Comparison of ENCODE assay signal across 10 cellular contexts in genomic region chr12:53298154-53298553, GRCh38. TPM values are rescaled to one million over a fixed set of nuclear protein-coding genes. Genes with fewer than 3 reads are reported as not detected.
DNase-seq lines count a peak whose midpoint lies in the region; ATAC-seq and TF ChIP-seq lines count a peak whose summit lies in the region.
"Had no signal": no experiment of that assay in that cellular context is flagged by ENCODE, and none has a peak within 500 bp of the region (broad histone marks: within the 10 kb centered on the region; RNA-seq: fewer than 3 reads in every experiment).

No MANE protein-coding gene starts in this region.

- H3K9ac ChIP-seq in SK-N-SH (peak overlapping the region; percentile 77; the same call in 1 of the 2 replicates), fibroblast of lung (ENCODE audit: insufficient read depth, low read length) (peak overlapping the region; percentile 43)

- no peak for TF ChIP-seq RAD21 in SK-N-SH (IDR thresholded peaks at IDR 0.05; ENCODE audit: low read length)

- H3K79me2 ChIP-seq in SK-N-SH (ENCODE audit: insufficient read depth) (peaks cover 66% of the 10 kb centered on the region), fibroblast of lung (ENCODE audit: control insufficient read depth, insufficient read depth, low read length) (peaks cover 45% of the 10 kb centered on the region)

- H3K9me3 ChIP-seq in SK-N-SH (no peaks in the 10 kb centered on the region), fibroblast of lung (ENCODE audit: control insufficient read depth, insufficient read depth, low read depth, low read length) (no peaks in the 10 kb centered on the region), spleen (no peaks in the 10 kb centered on the region)

- no peak for ATAC-seq in SK-N-SH treated with all-trans-retinoic acid at 6 μM for 48 hours

- H3K36me3 ChIP-seq in SK-N-SH (replicated peaks in 1 of 2; ENCODE audit: control insufficient read depth in 1 of 2, insufficient read depth in 2 of 2, low read length in 1 of 2) (peaks cover 16 to 32% of the 10 kb centered on the region in 2 experiments), fibroblast of lung (ENCODE audit: control insufficient read depth, insufficient read depth, low read length) (peaks cover 4% of the 10 kb centered on the region), spleen (peaks cover 0 to 52% (median 28%) of the 10 kb centered on the region in 6 donors)

- POLR2A ChIA-PET in SK-N-SH (lab: Yijun Ruan, JAX), result interaction anchor here (0.6 to 2.8 kb wide), 3 partner anchors 10 to 89 kb away, joined by 3 to 19 read pairs (median 3); partner anchors contain the start of gene AAAS

- peaks cover 11 to 25% of the 10 kb centered on the region in 2 experiments for H3K4me1 ChIP-seq in SK-N-SH (ENCODE audit: control insufficient read depth in 1 of 2, insufficient read depth in 2 of 2, low read depth in 1 of 2, low read length in 1 of 2)
- peaks cover 20% of the 10 kb centered on the region for H3K4me1 ChIP-seq in fibroblast of lung (ENCODE audit: control insufficient read depth, extremely low read depth, insufficient read depth, low read length)
- H3K4me1 ChIP-seq in spleen, result peaks cover 33 to 86% (median 76%) of the 10 kb centered on the region in 6 donors

- H3F3A ChIP-seq in SK-N-SH (replicated peaks; ENCODE audit: insufficient read depth), result peaks cover 36% of the 10 kb centered on the region

- CTCF ChIA-PET in SK-N-SH (lab: Yijun Ruan, JAX), result interaction anchor here (1.2 to 19.2 kb wide), 9 partner anchors 9 to 156 kb away, joined by 3 to 363 read pairs (median 7); partner anchors contain the start of gene AAAS

- intact Hi-C loops in spleen (cut with DNase I; ENCODE audit: low total_unique reads), result no loop called here

- H3K27ac ChIP-seq in SK-N-SH (ENCODE audit: low read depth in 2 of 2, low read length in 1 of 2) (peak overlapping the region in 1 of 2 experiments; percentile 88; a peak in 2 of 4 replicates), fibroblast of lung (ENCODE audit: insufficient read depth, low read length) (peak overlapping the region; percentile 95), spleen (peak overlapping the region in 7 of 8 donors; percentile 66 to 94 (median 83))

- TF ChIP-seq EP300 in SK-N-SH (IDR thresholded peaks at IDR 0.05; ENCODE audit: borderline replicate concordance in 1 of 2, low read depth in 1 of 2, low read length in 1 of 2), result no peak

- no peak for TF ChIP-seq POLR2A in spleen (IDR thresholded peaks at IDR 0.05)

- TF ChIP-seq CTCF in SK-N-SH (IDR thresholded peaks at IDR 0.05) (no peak), fibroblast of lung (conservative IDR thresholded peaks at IDR 0.05 in 1 of 2, IDR thresholded peaks at IDR 0.05 in 1 of 2; ENCODE audit: low read depth in 1 of 2, low read length in 2 of 2) (no peak), spleen (IDR thresholded peaks at IDR 0.05 in 8 of 11, conservative IDR thresholded peaks at IDR 0.05 in 3 of 11) (no peak)

- no peaks in the 10 kb centered on the region for H3K9me2 ChIP-seq in SK-N-SH

- H3K4me3 ChIP-seq in SK-N-SH (ENCODE audit: low read depth in 2 of 2, low read length in 1 of 2), result peak overlapping the region in 1 of 2 experiments; percentile 19; a peak in 1 of 4 replicates
- no peak overlapping the region for H3K4me3 ChIP-seq in fibroblast of lung (replicated peaks in 1 of 4; ENCODE audit: control extremely low read depth in 1 of 4, insufficient read depth in 1 of 4, low read depth in 3 of 4, low read length in 4 of 4)
- peak overlapping the region in 1 of 8 donors; percentile 9 for H3K4me3 ChIP-seq in spleen

- H4K20me1 ChIP-seq in SK-N-SH (ENCODE audit: insufficient read depth) (no peaks in the 10 kb centered on the region), fibroblast of lung (ENCODE audit: control insufficient read depth, extremely low read depth, insufficient read depth, low read length) (no peaks in the 10 kb centered on the region)

- H3K27me3 ChIP-seq in SK-N-SH (ENCODE audit: insufficient read depth) (no peaks in the 10 kb centered on the region), fibroblast of lung (ENCODE audit: control insufficient read depth, insufficient read depth, low read length) (no peaks in the 10 kb centered on the region), spleen (replicated peaks in 1 of 7) (no peaks in the 10 kb centered on the region)

- DNase-seq in SK-N-SH, result no peak
- DNase-seq in RKO (ENCODE audit: low spot score), result peak; percentile 39
- peak; percentile 67 to 80 for DNase-seq in fibroblast of lung (ENCODE audit: low read depth in 2 of 2)
- DNase-seq in spleen, result no peak
- no peak for DNase-seq in NCI-H1436 treated with DMSO at 0.1 percent for 48 hours (lab: John Stamatoyannopoulos, UW)
- no peak for DNase-seq in iPS-NIHi7 (ENCODE audit: extremely low spot score)
- DNase-seq in GDM1 (lab: John Stamatoyannopoulos, UW), result no peak
- DNase-seq: aorta, kidney glomerular epithelial cell had no signal

- 13% methylated on average over 5 of the region's 5 CpGs for WGBS in SK-N-SH (ENCODE audit: low lambda C conversion rate)
- WGBS in spleen, 5 donors, result 21 to 54% (median 32%) methylated on average over 5 of the region's 5 CpGs

- H3K4me2 ChIP-seq in SK-N-SH, result peak overlapping the region; percentile 80
- H3K4me2 ChIP-seq in fibroblast of lung (ENCODE audit: extremely low read depth, insufficient read depth, low read length), result peak overlapping the region; percentile 59

- H2AFZ ChIP-seq in SK-N-SH (ENCODE audit: low read depth) (no peak overlapping the region), fibroblast of lung (ENCODE audit: low read length) (no peak overlapping the region)

TF ChIP-seq in SK-N-SH, 30 proteins besides CTCF, POLR2A, EP300 and RAD21 (continues in another document):
- TF ChIP-seq POLR2AphosphoS5 (IDR thresholded peaks at IDR 0.05; ENCODE audit: low read depth, low read length) (no peak), GATA2 (CRISPR knock-in tag; IDR thresholded peaks at IDR 0.05) (no peak), CHD2 (IDR thresholded peaks at IDR 0.05; ENCODE audit: low read length, partially characterized antibody) (no peak)

TF ChIP-seq in SK-N-SH treated with all-trans-retinoic acid at 6 μM for 48 hours, 23 proteins besides CTCF, POLR2A, EP300 and RAD21 (continues in another document):
- no peak for TF ChIP-seq BACH2 (CRISPR knock-in tag; IDR thresholded peaks at IDR 0.05; ENCODE audit: borderline replicate concordance)

RNA-seq across cellular contexts. Expression of gene MYG1, which starts 1.3 kb away (rescaled TPM):
- 93.5 and 101 TPM in 2 replicates for polyA plus RNA-seq in SK-N-SH (2012; rRNA removed)
- polyA plus RNA-seq in SK-N-SH (2012; cell fraction: cytosol; rRNA removed), result 56.9 and 73.3 TPM in 2 replicates
- 109 and 132 TPM in 2 replicates for polyA plus RNA-seq in SK-N-SH (2012; cell fraction: nucleus; rRNA removed)
- total RNA-seq in fibroblast of lung, result 52.0 and 55.7 TPM in 2 replicates
- polyA plus RNA-seq in fibroblast of lung, result 40.8 and 52.2 TPM in 2 replicates
- 60.7 and 91.7 TPM in 2 replicates for polyA plus RNA-seq in fibroblast of lung (2012)
- polyA minus RNA-seq in fibroblast of lung (ENCODE audit: low replicate concordance), result 50.7 and 65.8 TPM in 2 replicates
- 10 to 100 TPM; 31.1 to 53.3 (median 34.9) TPM for total RNA-seq in spleen
- 10 to 100 TPM; 56.6 to 79.2 (median 76.0) TPM for polyA plus RNA-seq in spleen

RNA-seq across cellular contexts. Expression of gene PFDN5, which starts 2.8 kb away (rescaled TPM):
- polyA plus RNA-seq in SK-N-SH (2012; rRNA removed) (1,198 and 1,880 TPM in 2 replicates), fibroblast of lung (977 and 1,007 TPM in 2 replicates), spleen (1,000 to 10,000 TPM; 1,813 to 2,525 (median 1,837) TPM)
- polyA plus RNA-seq in SK-N-SH (2012; cell fraction: cytosol; rRNA removed), result 1,472 and 1,558 TPM in 2 replicates
- polyA plus RNA-seq in SK-N-SH (2012; cell fraction: nucleus; rRNA removed), result 1,484 and 1,670 TPM in 2 replicates
- total RNA-seq in fibroblast of lung (735 and 788 TPM in 2 replicates), spleen (100 to 1,000 TPM; 399 to 795 (median 497) TPM)
- polyA plus RNA-seq in fibroblast of lung (2012), result 735 and 960 TPM in 2 replicates
- 77.8 and 86.7 TPM in 2 replicates for polyA minus RNA-seq in fibroblast of lung (ENCODE audit: low replicate concordance)

RNA-seq across cellular contexts. Expression of gene AAAS, which starts 23.3 kb away (rescaled TPM):
- polyA plus RNA-seq in SK-N-SH (2012; rRNA removed) (64.9 and 70.6 TPM in 2 replicates), fibroblast of lung (34.2 and 50.4 TPM in 2 replicates), spleen (10 to 100 TPM; 32.4 to 42.4 (median 33.5) TPM)
- 23.5 and 30.1 TPM in 2 replicates for polyA plus RNA-seq in SK-N-SH (2012; cell fraction: cytosol; rRNA removed)
- 274 and 299 TPM in 2 replicates for polyA plus RNA-seq in SK-N-SH (2012; cell fraction: nucleus; rRNA removed)
- total RNA-seq in fibroblast of lung (29.5 and 37.8 TPM in 2 replicates), spleen (10 to 100 TPM; 39.3 to 67.9 (median 49.7) TPM)
- polyA plus RNA-seq in fibroblast of lung (2012), result 28.9 and 47.5 TPM in 2 replicates
- polyA minus RNA-seq in fibroblast of lung (ENCODE audit: low replicate concordance), result 119 and 178 TPM in 2 replicates

RNA-seq across cellular contexts. Expression of gene ESPL1, which starts 30.1 kb away (rescaled TPM):
- polyA plus RNA-seq in SK-N-SH (2012; rRNA removed) (6.9 and 8.6 TPM in 2 replicates), fibroblast of lung (1.4 and 5.8 TPM in 2 replicates), spleen (1 to 10 TPM in 1 of 3 donors, under 1 TPM in 2; 0.85 to 1.9 (median 0.93) TPM)
- polyA plus RNA-seq in SK-N-SH (2012; cell fraction: cytosol; rRNA removed), result 2.3 and 4.0 TPM in 2 replicates
- 27.7 and 28.7 TPM in 2 replicates for polyA plus RNA-seq in SK-N-SH (2012; cell fraction: nucleus; rRNA removed)
- total RNA-seq in fibroblast of lung (0.26 and 1.8 TPM in 2 replicates), spleen (1 to 10 TPM; 1.7 to 7.2 (median 4.7) TPM)
- 1.7 and 5.1 TPM in 2 replicates for polyA plus RNA-seq in fibroblast of lung (2012)
- polyA minus RNA-seq in fibroblast of lung (ENCODE audit: low replicate concordance), result 11.3 and 27.3 TPM in 2 replicates

RNA-seq across cellular contexts. Expression of gene SP7, which starts 38.0 kb away (rescaled TPM):
- not detected in 2 replicates for polyA plus RNA-seq in SK-N-SH (2012; rRNA removed)
- 0.01 TPM in 1 of 2 replicates, not detected in the other for polyA plus RNA-seq in SK-N-SH (2012; cell fraction: cytosol; rRNA removed)
- polyA plus RNA-seq in SK-N-SH (2012; cell fraction: nucleus; rRNA removed), result 0.07 and 0.16 TPM in 2 replicates
- not detected in 2 replicates for total RNA-seq in fibroblast of lung
- polyA plus RNA-seq in fibroblast of lung, result not detected in 2 replicates
- polyA plus RNA-seq in fibroblast of lung (2012), result not detected in 2 replicates
- polyA minus RNA-seq in fibroblast of lung (ENCODE audit: low replicate concordance), result not detected in 2 replicates
- total RNA-seq in spleen, result not detected
- not detected for polyA plus RNA-seq in spleen
- polyA plus RNA-seq: aorta had no signal

Comparison
In these comparisons a context has a peak if more than half of its experiments do, and no peak if none do; other contexts are left out.
1. DNase-seq: peak in RKO (single experiment) and fibroblast of lung (2 of 2); none in SK-N-SH (single experiment), spleen (single experiment), NCI-H1436 treated with DMSO at 0.1 percent for 48 hours (single experiment), iPS-NIHi7 (single experiment) and GDM1 (single experiment).